In genomic region chr20:15236812-15237211, GRCh38 we compare ENCODE assay signal across 9 cellular contexts.
DNase-seq lines count a peak whose midpoint lies in the region; ATAC-seq and TF ChIP-seq lines count a peak whose summit lies in the region.
"Had no signal": no experiment of that assay in that cellular context is flagged by ENCODE, and none has a peak within 500 bp of the region (broad histone marks: within the 10 kb centered on the region; RNA-seq: fewer than 3 reads in every experiment).

No MANE protein-coding gene starts in this region.

- no peaks in the 10 kb centered on the region for H3K36me3 ChIP-seq in Peyer's patch
- H3K36me3 ChIP-seq in vagina, result no peaks in the 10 kb centered on the region
- H3K36me3 ChIP-seq: SJSA1 had no signal

- ATAC-seq in GM18870 (IDR thresholded peaks at IDR 0.05; ENCODE audit: unreplicated experiment), result peak; percentile 67
- peak; percentile 88 for ATAC-seq in HG03442 (IDR thresholded peaks at IDR 0.05; ENCODE audit: unreplicated experiment)
- no peak for ATAC-seq in HG03520 (IDR thresholded peaks at IDR 0.05; ENCODE audit: unreplicated experiment)

- H3K9me3 ChIP-seq in Peyer's patch, result no peaks in the 10 kb centered on the region
- H3K9me3 ChIP-seq in vagina, result no peaks in the 10 kb centered on the region
- H3K9me3 ChIP-seq: SJSA1 had no signal

- H3K27me3 ChIP-seq in Peyer's patch, result no peaks in the 10 kb centered on the region
- no peaks in the 10 kb centered on the region for H3K27me3 ChIP-seq in vagina
- H3K27me3 ChIP-seq: SJSA1 had no signal

- TF ChIP-seq CTCF in Peyer's patch (IDR thresholded peaks at IDR 0.05), result peak in 4 of 6 experiments; percentile 8 to 48 (median 39)
- TF ChIP-seq CTCF in vagina (IDR thresholded peaks at IDR 0.05), result no peak

- H3K27ac ChIP-seq in Peyer's patch (no peak overlapping the region), vagina (no peak overlapping the region)
- H3K27ac ChIP-seq: SJSA1 had no signal

- H3K4me3 ChIP-seq in Peyer's patch, result no peak overlapping the region
- H3K4me3 ChIP-seq in vagina, result no peak overlapping the region
- H3K4me3 ChIP-seq: SJSA1 had no signal

- DNase-seq in CMK (ENCODE audit: low read depth) (peak; percentile 17), Peyer's patch (peak in 1 of 3 donors; percentile 49), glomerular endothelial cell (ENCODE audit: extremely low read depth, low read depth, low spot score) (peak; percentile 33), vagina (ENCODE audit: extremely low spot score in 2 of 2) (no peak), pons (ENCODE audit: low spot score) (no peak)

- intact Hi-C loops in vagina (cut with DNase I), result no loop called here

- TF ChIP-seq POLR2A in Peyer's patch (IDR thresholded peaks at IDR 0.05) (no peak), vagina (IDR thresholded peaks at IDR 0.05) (no peak)

- H3K4me1 ChIP-seq in Peyer's patch (no peaks in the 10 kb centered on the region), vagina (no peaks in the 10 kb centered on the region)
- H3K4me1 ChIP-seq: SJSA1 had no signal

Comparison
In these comparisons a context has a peak if more than half of its experiments do, and no peak if none do; other contexts are left out.
1. DNase-seq: peak in CMK (single experiment) and glomerular endothelial cell (single experiment); none in vagina (0 of 2) and pons (single experiment).
2. CTCF ChIP-seq: peak in Peyer's patch (4 of 6); none in vagina (0 of 3).